In genomic region chr2:134954065-134954464, GRCh38 we compare ENCODE assay signal across 27 cellular contexts. TPM values are rescaled to one million over a fixed set of nuclear protein-coding genes. Genes with fewer than 3 reads are reported as not detected.
DNase-seq lines count a peak whose midpoint lies in the region; ATAC-seq and TF ChIP-seq lines count a peak whose summit lies in the region.
"Had no signal": no experiment of that assay in that cellular context is flagged by ENCODE, and none has a peak within 500 bp of the region (broad histone marks: within the 10 kb centered on the region; RNA-seq: fewer than 3 reads in every experiment).

No MANE protein-coding gene starts in this region.

- TF ChIP-seq POLR2A in vagina (IDR thresholded peaks at IDR 0.05), result no peak

- DNase-seq in activated T-cell treated with anti-CD3 and anti-CD28 coated beads, Interleukin-2, amount 50 U/mL, for 24 hours, result no peak
- DNase-seq in activated T-cell treated with anti-CD3 and anti-CD28 coated beads, Interleukin-2, amount 50 U/mL, for 48 hours, result no peak
- DNase-seq in CD1c-positive myeloid dendritic cell (ENCODE audit: extremely low spot score) (peak; percentile 56), COLO829 (ENCODE audit: low spot score) (no peak), vagina (ENCODE audit: extremely low spot score in 2 of 2) (no peak)
- no peak for DNase-seq in stimulated activated effector memory CD8-positive, alpha-beta T cell treated with anti-CD3 and anti-CD28 coated beads, Interleukin-12 subunit alpha, Interleukin-12 subunit beta, amount 100 ng/mL, for 72 hours (ENCODE audit: low spot score in 2 of 2)
- DNase-seq: Calu3; CD8-positive, alpha-beta memory T cell; DMS79 treated with DMSO at 0.1 percent for 48 hours; GF-D8; GM23248; HFFc6; NCI-H1092; NCI-H1417 treated with DMSO at 0.1 percent for 48 hours; NCI-H1694 treated with DMSO at 0.1 percent for 48 hours; NCI-H2081; NCI-H2227 treated with DMSO at 0.1 percent for 48 hours; NCI-H510A; NCI-H69; SHP77 had no signal

- peaks cover 0 to 48% of the 10 kb centered on the region in 2 donors for H3K36me3 ChIP-seq in vagina

- H3K4me3 Mint-ChIP-seq in activated T-cell treated with anti-CD3 and anti-CD28 coated beads, Interleukin-2, amount 50 U/mL, for 24 hours, result no peak overlapping the region
- H3K4me3 Mint-ChIP-seq in activated T-helper 17 cell treated with anti-CD3 and anti-CD28 coated beads, Interleukin-2, amount 50 U/mL, for 72 hours, result no peak overlapping the region
- H3K4me3 Mint-ChIP-seq in stimulated activated effector memory CD8-positive, alpha-beta T cell treated with anti-CD3 and anti-CD28 coated beads, Interleukin-12 subunit alpha, Interleukin-12 subunit beta, amount 100 ng/mL, for 72 hours, result no peak overlapping the region
- H3K4me3 Mint-ChIP-seq: B cell; CD8-positive, alpha-beta memory T cell; HFFc6 had no signal

- H3K9me3 ChIP-seq in vagina, result no peaks in the 10 kb centered on the region
- H3K9me3 ChIP-seq: A549, HAP-1 had no signal

- H3K27me3 Mint-ChIP-seq in activated T-cell treated with anti-CD3 and anti-CD28 coated beads, Interleukin-2, amount 50 U/mL, for 24 hours, result no peaks in the 10 kb centered on the region
- H3K27me3 Mint-ChIP-seq in activated T-helper 17 cell treated with anti-CD3 and anti-CD28 coated beads, Interleukin-2, amount 50 U/mL, for 72 hours, result no peaks in the 10 kb centered on the region
- H3K27me3 Mint-ChIP-seq: B cell; CD8-positive, alpha-beta memory T cell had no signal

- H3K27ac Mint-ChIP-seq in activated T-cell treated with anti-CD3 and anti-CD28 coated beads, Interleukin-2, amount 50 U/mL, for 24 hours, result peak overlapping the region; percentile 64
- peak overlapping the region; percentile 59 for H3K27ac Mint-ChIP-seq in activated T-helper 17 cell treated with anti-CD3 and anti-CD28 coated beads, Interleukin-2, amount 50 U/mL, for 72 hours
- H3K27ac Mint-ChIP-seq in stimulated activated effector memory CD8-positive, alpha-beta T cell treated with anti-CD3 and anti-CD28 coated beads, Interleukin-12 subunit alpha, Interleukin-12 subunit beta, amount 100 ng/mL, for 72 hours, result peak overlapping the region; percentile 74
- H3K27ac Mint-ChIP-seq: B cell, HFFc6 had no signal

- TF ChIP-seq CTCF in vagina (IDR thresholded peaks at IDR 0.05), result no peak

- H3K4me1 ChIP-seq in vagina, result no peaks in the 10 kb centered on the region
- H3K4me1 ChIP-seq: A549 had no signal

- no peaks in the 10 kb centered on the region for H3K27me3 ChIP-seq in vagina

- ATAC-seq in activated T-helper 17 cell treated with anti-CD3 and anti-CD28 coated beads, Interleukin-2, amount 50 U/mL, for 72 hours (replicated peaks), result no peak
- ATAC-seq in stimulated activated effector memory CD8-positive, alpha-beta T cell treated with anti-CD3 and anti-CD28 coated beads, Interleukin-12 subunit alpha, Interleukin-12 subunit beta, amount 100 ng/mL, for 72 hours, result no peak
- ATAC-seq: A549, Panc1 had no signal

- no peaks in the 10 kb centered on the region for H3K9me3 Mint-ChIP-seq in activated T-cell treated with anti-CD3 and anti-CD28 coated beads, Interleukin-2, amount 50 U/mL, for 24 hours
- H3K9me3 Mint-ChIP-seq in activated T-helper 17 cell treated with anti-CD3 and anti-CD28 coated beads, Interleukin-2, amount 50 U/mL, for 72 hours, result no peaks in the 10 kb centered on the region
- H3K9me3 Mint-ChIP-seq in stimulated activated effector memory CD8-positive, alpha-beta T cell treated with anti-CD3 and anti-CD28 coated beads, Interleukin-12 subunit alpha, Interleukin-12 subunit beta, amount 100 ng/mL, for 72 hours, result no peaks in the 10 kb centered on the region
- H3K9me3 Mint-ChIP-seq: CD8-positive, alpha-beta memory T cell; HFFc6 had no signal

- peaks cover 27% of the 10 kb centered on the region for H3K4me1 Mint-ChIP-seq in activated T-cell treated with anti-CD3 and anti-CD28 coated beads, Interleukin-2, amount 50 U/mL, for 24 hours (ENCODE audit: low read depth)
- H3K4me1 Mint-ChIP-seq in activated T-helper 17 cell treated with anti-CD3 and anti-CD28 coated beads, Interleukin-2, amount 50 U/mL, for 72 hours, result peaks cover 11% of the 10 kb centered on the region
- H3K4me1 Mint-ChIP-seq in stimulated activated effector memory CD8-positive, alpha-beta T cell treated with anti-CD3 and anti-CD28 coated beads, Interleukin-12 subunit alpha, Interleukin-12 subunit beta, amount 100 ng/mL, for 72 hours, result peaks cover 13% of the 10 kb centered on the region

- no peak overlapping the region for H3K4me3 ChIP-seq in vagina
- H3K4me3 ChIP-seq: A549, GM23248, HAP-1 had no signal

- H3K27ac ChIP-seq in vagina, result no peak overlapping the region
- H3K27ac ChIP-seq: A549, C4-2B, GM23248, RWPE1 had no signal

- intact Hi-C loops in vagina (cut with DNase I), result no loop called here

- H3K36me3 Mint-ChIP-seq in activated T-cell treated with anti-CD3 and anti-CD28 coated beads, Interleukin-2, amount 50 U/mL, for 24 hours (ENCODE audit: low read depth), result peaks cover 94% of the 10 kb centered on the region
- H3K36me3 Mint-ChIP-seq in activated T-helper 17 cell treated with anti-CD3 and anti-CD28 coated beads, Interleukin-2, amount 50 U/mL, for 72 hours (ENCODE audit: low read depth), result peaks cover 96% of the 10 kb centered on the region
- H3K36me3 Mint-ChIP-seq in stimulated activated effector memory CD8-positive, alpha-beta T cell treated with anti-CD3 and anti-CD28 coated beads, Interleukin-12 subunit alpha, Interleukin-12 subunit beta, amount 100 ng/mL, for 72 hours, result peaks cover 95% of the 10 kb centered on the region

RNA-seq across cellular contexts. Expression of gene CCNT2, which starts 35.4 kb away (rescaled TPM):
- 10 to 100 TPM; 29.0 to 33.2 TPM for total RNA-seq in activated T-helper 17 cell treated with anti-CD3 and anti-CD28 coated beads, Interleukin-2, amount 50 U/mL, for 72 hours
- 34.6 TPM for total RNA-seq in vagina
